ENCODE assay signal across 8 cellular contexts in the genomic region with DNA sequence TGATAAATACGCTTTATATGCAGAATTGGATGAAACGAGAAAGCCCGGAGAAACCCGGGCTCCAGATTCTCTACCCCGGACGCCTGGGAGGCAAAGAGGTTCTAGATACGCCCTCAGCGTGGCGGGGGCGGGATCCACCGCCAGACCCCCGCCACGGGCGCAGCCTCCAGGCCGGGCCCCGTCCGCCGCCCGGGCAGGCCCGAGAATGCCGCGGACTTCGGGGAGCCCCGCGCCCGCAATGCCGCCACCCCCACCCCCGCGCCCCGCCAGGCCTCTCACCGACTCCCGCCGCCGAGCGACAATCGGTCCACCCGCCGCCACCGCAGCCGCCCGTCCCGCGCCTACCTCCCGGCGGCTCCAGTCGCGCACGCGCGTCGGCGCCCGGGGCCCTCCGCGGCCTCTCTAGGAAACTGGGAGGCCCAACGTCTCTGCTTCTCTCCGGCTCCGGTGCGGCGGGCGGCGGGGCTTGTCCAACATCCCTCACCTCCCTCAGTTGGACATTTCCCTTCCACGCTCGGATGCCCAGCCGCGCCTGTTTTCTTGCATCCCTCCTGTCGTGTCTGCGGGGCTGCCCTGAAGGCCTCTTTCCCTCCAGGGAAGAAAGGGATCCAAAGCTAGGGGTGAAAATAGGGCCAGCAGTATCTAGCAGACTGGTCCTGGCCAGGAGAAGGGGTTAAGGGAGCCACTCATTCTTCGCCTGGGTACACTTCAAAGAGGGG. TPM values are rescaled to one million over a fixed set of nuclear protein-coding genes. Genes with fewer than 3 reads are reported as not detected.
DNase-seq lines count a peak whose midpoint lies in the region; ATAC-seq, FAIRE-seq and TF ChIP-seq lines count a peak whose summit lies in the region.

A gene (minus strand): TSS at position 359 of the 719 bp plus-strand sequence. CDS start 22,121 bp downstream, outside the sequence.

- peak within 1 kb of the TSS; percentile 91 for H3K27ac Mint-ChIP-seq in astrocyte (ENCODE audit: unreplicated experiment)

- H3K79me2 ChIP-seq in astrocyte (ENCODE audit: insufficient read depth, low read length): peaks cover 46% of the 10 kb centered on the region
- peaks cover 47% of the 10 kb centered on the region for H3K79me2 ChIP-seq in hepatocyte

- peak within 1 kb of the TSS; percentile 88 for H3K4me2 ChIP-seq in astrocyte (ENCODE audit: low read length)
- peak within 1 kb of the TSS; percentile 86 for H3K4me2 ChIP-seq in hepatocyte

- DNase-seq in NCI-H1417 treated with DMSO at 0.1 percent for 48 hours (lab: John Stamatoyannopoulos, UW) (peak; percentile 3), T-helper 22 cell (ENCODE audit: low read depth) (peak; percentile 55), astrocyte (ENCODE audit: low read depth) (peak; percentile 66), hepatocyte (ENCODE audit: low spot score) (peak; percentile 92), retina (peak; percentile 89), aorta (peak; percentile 87 to 94)

- H3K9me3 ChIP-seq in astrocyte (ENCODE audit: insufficient read depth, low read depth, low read length): no peaks in the 10 kb centered on the region
- H3K9me3 ChIP-seq in hepatocyte (ENCODE audit: low read depth): no peaks in the 10 kb centered on the region
- no peaks in the 10 kb centered on the region for H3K9me3 ChIP-seq in aorta (ENCODE audit: control insufficient read depth, low read length)

- H2AFZ ChIP-seq in astrocyte (ENCODE audit: low read depth, low read length) (peak within 1 kb of the TSS; percentile 100), hepatocyte (peak within 1 kb of the TSS; percentile 89)

- peak within 1 kb of the TSS; percentile 83 for H3K9ac ChIP-seq in astrocyte (ENCODE audit: low read length)

- no peak for FAIRE-seq in astrocyte (lab: Jason Lieb, UNC)

- no peaks in the 10 kb centered on the region for H3K36me3 ChIP-seq in astrocyte (ENCODE audit: insufficient read depth, low read length)
- H3K36me3 ChIP-seq in hepatocyte (replicated peaks; ENCODE audit: insufficient read depth, low read depth): no peaks in the 10 kb centered on the region
- no peaks in the 10 kb centered on the region for H3K36me3 ChIP-seq in aorta (ENCODE audit: control insufficient read depth in 1 of 2, insufficient read depth in 2 of 2, low read length in 1 of 2)

- H3K4me1 Mint-ChIP-seq in astrocyte (ENCODE audit: low read depth, unreplicated experiment): peaks cover 8% of the 10 kb centered on the region

- no peaks in the 10 kb centered on the region for H3K9me3 Mint-ChIP-seq in astrocyte (ENCODE audit: unreplicated experiment)

- peak; percentile 89 for ATAC-seq in HG02678 (IDR thresholded peaks at IDR 0.05; ENCODE audit: unreplicated experiment)
- peak; percentile 96 for ATAC-seq in aorta (ENCODE audit: low FRiP score)

- H3K4me1 ChIP-seq in astrocyte (ENCODE audit: insufficient read depth, low read length) (peaks cover 9% of the 10 kb centered on the region), hepatocyte (ENCODE audit: insufficient read depth) (peaks cover 10% of the 10 kb centered on the region), aorta (ENCODE audit: control insufficient read depth in 1 of 2, insufficient read depth in 2 of 2, low read length in 2 of 2) (peaks cover 0 to 6% of the 10 kb centered on the region in 2 donors)

- H3K27me3 Mint-ChIP-seq in astrocyte (ENCODE audit: low read depth, unreplicated experiment): no peaks in the 10 kb centered on the region

- TF ChIP-seq CTCF in GM12875 (IDR thresholded peaks at IDR 0.05; ENCODE audit: borderline replicate concordance, insufficient read depth, low read depth, low read length) (no peak), astrocyte (IDR thresholded peaks at IDR 0.05; ENCODE audit: insufficient read depth, low read depth, low read length) (no peak), hepatocyte (IDR thresholded peaks at IDR 0.05; ENCODE audit: poor library complexity) (no peak)

- H3K9me2 ChIP-seq in hepatocyte (replicated peaks; ENCODE audit: insufficient read depth): no peaks in the 10 kb centered on the region

- H3K27ac ChIP-seq in astrocyte (ENCODE audit: low read depth, low read length): peak within 1 kb of the TSS; percentile 51
- peak within 1 kb of the TSS; percentile 68 for H3K27ac ChIP-seq in hepatocyte
- H3K27ac ChIP-seq in aorta (ENCODE audit: low read depth in 1 of 2, low read length in 2 of 2): no peak within 1 kb of the TSS

- intact Hi-C loops in aorta (cut with DNase I): loop anchor here (5.0 to 10.0 kb wide), 3 partner anchors 35 to 153 kb away; a partner anchor contains a TSS

- H3K27me3 ChIP-seq in astrocyte (ENCODE audit: insufficient read depth, low read length): no peaks in the 10 kb centered on the region
- no peaks in the 10 kb centered on the region for H3K27me3 ChIP-seq in hepatocyte
- no peaks in the 10 kb centered on the region for H3K27me3 ChIP-seq in aorta (ENCODE audit: control insufficient read depth in 1 of 2, insufficient read depth in 2 of 2, low read length in 1 of 2)

- H4K20me1 ChIP-seq in astrocyte (ENCODE audit: insufficient read depth, low read length) (peaks cover 23% of the 10 kb centered on the region), hepatocyte (ENCODE audit: insufficient read depth, poor library complexity, severe bottlenecking) (no peaks in the 10 kb centered on the region)

- H3K4me3 Mint-ChIP-seq in astrocyte (ENCODE audit: unreplicated experiment): peak within 1 kb of the TSS; percentile 92

- H3K4me3 ChIP-seq in GM12875 (ENCODE audit: low read depth, low read length): peak within 1 kb of the TSS; percentile 56
- peak within 1 kb of the TSS; percentile 85 for H3K4me3 ChIP-seq in astrocyte (ENCODE audit: insufficient read depth, low read depth, low read length)
- H3K4me3 ChIP-seq in hepatocyte: peak within 1 kb of the TSS; percentile 73
- H3K4me3 ChIP-seq in aorta (ENCODE audit: low read length in 2 of 2): peak within 1 kb of the TSS; percentile 84 to 100

- H3K36me3 Mint-ChIP-seq in astrocyte (ENCODE audit: low read depth, unreplicated experiment): peaks cover 3% of the 10 kb centered on the region

- 3% methylated on average over 16 of the region's 69 CpGs for WGBS in hepatocyte (ENCODE audit: low lambda C conversion rate, missing lambda C conversion rate)
- 1% methylated on average over 54 to 69 of the region's 69 CpGs for WGBS in aorta, 2 donors

RNA-seq across cellular contexts. Expression of the gene that starts here (rescaled TPM):
- 20.9 and 21.3 TPM in 2 replicates for total RNA-seq in astrocyte
- 10.5 and 14.7 TPM in 2 replicates for total RNA-seq in hepatocyte
- polyA plus RNA-seq in hepatocyte: 6.1 and 6.4 TPM in 2 replicates
- total RNA-seq in aorta: 10 to 100 TPM; 18.6 to 26.4 TPM
- 1 to 10 TPM; 4.1 to 6.5 TPM for polyA plus RNA-seq in aorta

Comparison
In these comparisons a context has a peak if more than half of its experiments do, and no peak if none do; other contexts are left out.
1. DNase-seq: peak in every context shown above with its lines; median percentile 92 in hepatocyte; 90 in aorta; 89 in retina; 66 in astrocyte; 55 in T-helper 22 cell; 3 in NCI-H1417 treated with DMSO at 0.1 percent for 48 hours.
2. H3K27ac ChIP-seq: peak in astrocyte (single experiment) and hepatocyte (single experiment); none in aorta (0 of 2).
3. Peak in every context shown above with its lines, with median percentiles within 50 percentile points of each other: H3K4me3 ChIP-seq.